9 cellular contexts compared by ENCODE assay signal in genomic region chr3:30657914-30658313, GRCh38. TPM values are rescaled to one million over a fixed set of nuclear protein-coding genes. Genes with fewer than 3 reads are reported as not detected.
DNase-seq lines count a peak whose midpoint lies in the region; ATAC-seq, FAIRE-seq and TF ChIP-seq lines count a peak whose summit lies in the region.
"Had no signal": no experiment of that assay in that cellular context is flagged by ENCODE, and none has a peak within 500 bp of the region (broad histone marks: within the 10 kb centered on the region; RNA-seq: fewer than 3 reads in every experiment).

No MANE protein-coding gene starts in this region.

- TF ChIP-seq CTCF in activated B cell treated with CpG ODN at 0.5 μM for 24 hours (IDR thresholded peaks at IDR 0.05) = no peak
- TF ChIP-seq CTCF in kidney (IDR thresholded peaks at IDR 0.05; ENCODE audit: borderline replicate concordance, extremely low read depth, insufficient read depth) = no peak

- H3K27ac ChIP-seq in kidney (ENCODE audit: low read depth in 2 of 2, low read length in 2 of 2) = peak overlapping the region; percentile 7 to 67

- H3K36me3 ChIP-seq in kidney (ENCODE audit: control insufficient read depth in 1 of 2, insufficient read depth in 2 of 2, low read length in 2 of 2) = peaks cover 15 to 36% of the 10 kb centered on the region in 2 donors

- peaks cover 94% of the 10 kb centered on the region for H3K36me3 Mint-ChIP-seq in activated B cell treated with CpG ODN at 0.5 μM for 24 hours (ENCODE audit: low read depth)

- TF ChIP-seq POLR2A in H54 (IDR thresholded peaks at IDR 0.05; ENCODE audit: low read depth, low read length) = no peak

- H3K9me3 ChIP-seq in kidney (ENCODE audit: control insufficient read depth in 1 of 2, low read length in 2 of 2) = no peaks in the 10 kb centered on the region

- no peak for DNase-seq in activated B cell treated with CpG ODN at 0.5 μM for 24 hours
- DNase-seq in kidney = no peak
- no peak for DNase-seq in H54 (ENCODE audit: insufficient read length, low spot score)
- no peak for DNase-seq in islet precursor cell
- no peak for DNase-seq in AG08396 (ENCODE audit: low spot score)
- DNase-seq in NCI-H1436 (lab: John Stamatoyannopoulos, UW) = no peak

- H3K27ac Mint-ChIP-seq in activated B cell treated with CpG ODN at 0.5 μM for 24 hours = peak overlapping the region; percentile 82

- POLR2A ChIA-PET in activated B cell treated with CpG ODN at 0.5 μM for 24 hours (lab: Charles Lee) = interaction anchor here (0.5 to 5.6 kb wide), 23 partner anchors 8 to 875 kb away, joined by 3 to 63 read pairs (median 6); partner anchors contain the start of genes STT3B and TGFBR2

- no peaks in the 10 kb centered on the region for H3K27me3 Mint-ChIP-seq in activated B cell treated with CpG ODN at 0.5 μM for 24 hours

- peaks cover 94% of the 10 kb centered on the region for H3K4me1 Mint-ChIP-seq in activated B cell treated with CpG ODN at 0.5 μM for 24 hours

- no peak overlapping the region for H3K9ac ChIP-seq in kidney (ENCODE audit: low read length in 2 of 2)

- no peak overlapping the region for H3K4me3 ChIP-seq in kidney (ENCODE audit: low read length in 2 of 2)

- CTCF ChIA-PET in activated B cell treated with CpG ODN at 0.5 μM for 24 hours (lab: Charles Lee) = interaction anchor here (0.9 to 2.5 kb wide), 11 partner anchors 8 to 544 kb away, joined by 3 to 12 read pairs (median 4); partner anchors contain the start of gene TGFBR2

- intact Hi-C loops in activated B cell treated with CpG ODN at 0.5 μM for 24 hours (cut with micrococcal nuclease) (loop anchor here (1.0 to 10.0 kb wide), 9 partner anchors 8 to 1297 kb away; partner anchors contain the start of genes STT3B and TGFBR2), kidney (cut with DNase I) (no loop called here)

- peak overlapping the region; percentile 12 for H3K4me3 Mint-ChIP-seq in activated B cell treated with CpG ODN at 0.5 μM for 24 hours

- no peaks in the 10 kb centered on the region for H3K9me3 Mint-ChIP-seq in activated B cell treated with CpG ODN at 0.5 μM for 24 hours

- FAIRE-seq in kidney (lab: Jason Lieb, UNC) (no peak), H54 (lab: Jason Lieb, UNC) (no peak)
- FAIRE-seq: islet of Langerhans had no signal

- H3K4me1 ChIP-seq in kidney (ENCODE audit: control insufficient read depth in 1 of 2, insufficient read depth in 1 of 2, low read depth in 1 of 2, low read length in 2 of 2) = peaks cover 14 to 43% of the 10 kb centered on the region in 2 donors

- peak; percentile 4 for ATAC-seq in GM18873 (IDR thresholded peaks at IDR 0.05; ENCODE audit: low FRiP score, unreplicated experiment)
- ATAC-seq in HG02973 (IDR thresholded peaks at IDR 0.05; ENCODE audit: unreplicated experiment) = peak; percentile 39
- ATAC-seq in activated B cell treated with CpG ODN at 0.5 μM for 24 hours (ENCODE audit: low read depth) = peak; percentile 5

RNA-seq across cellular contexts. Expression of gene TGFBR2, which starts 51.5 kb away (rescaled TPM):
- total RNA-seq in activated B cell treated with CpG ODN at 0.5 μM for 24 hours (99.1 and 104 TPM in 2 replicates), kidney (243 TPM)
- polyA plus RNA-seq in kidney (ENCODE audit: insufficient read depth, low read depth, low replicate concordance) = 81.8 TPM
